ENCODE assay signal across 3 cellular contexts in genomic region chr1:148710772-148711523, GRCh38. TPM values are rescaled to one million over a fixed set of nuclear protein-coding genes. Genes with fewer than 3 reads are reported as not detected.
"Had no signal": no experiment of that assay in that cellular context is flagged by ENCODE, and none has a peak within 500 bp of the region (broad histone marks: within the 10 kb centered on the region; RNA-seq: fewer than 3 reads in every experiment).

No MANE protein-coding gene starts in this region.

RNA-seq across cellular contexts. Expression of gene NUDT4B, which starts 37.6 kb away (rescaled TPM):
- total RNA-seq: chondrocyte, left ventricle myocardium inferior, osteocyte had no signal
